ENCODE assay signal across 8 cellular contexts in the genomic region with DNA sequence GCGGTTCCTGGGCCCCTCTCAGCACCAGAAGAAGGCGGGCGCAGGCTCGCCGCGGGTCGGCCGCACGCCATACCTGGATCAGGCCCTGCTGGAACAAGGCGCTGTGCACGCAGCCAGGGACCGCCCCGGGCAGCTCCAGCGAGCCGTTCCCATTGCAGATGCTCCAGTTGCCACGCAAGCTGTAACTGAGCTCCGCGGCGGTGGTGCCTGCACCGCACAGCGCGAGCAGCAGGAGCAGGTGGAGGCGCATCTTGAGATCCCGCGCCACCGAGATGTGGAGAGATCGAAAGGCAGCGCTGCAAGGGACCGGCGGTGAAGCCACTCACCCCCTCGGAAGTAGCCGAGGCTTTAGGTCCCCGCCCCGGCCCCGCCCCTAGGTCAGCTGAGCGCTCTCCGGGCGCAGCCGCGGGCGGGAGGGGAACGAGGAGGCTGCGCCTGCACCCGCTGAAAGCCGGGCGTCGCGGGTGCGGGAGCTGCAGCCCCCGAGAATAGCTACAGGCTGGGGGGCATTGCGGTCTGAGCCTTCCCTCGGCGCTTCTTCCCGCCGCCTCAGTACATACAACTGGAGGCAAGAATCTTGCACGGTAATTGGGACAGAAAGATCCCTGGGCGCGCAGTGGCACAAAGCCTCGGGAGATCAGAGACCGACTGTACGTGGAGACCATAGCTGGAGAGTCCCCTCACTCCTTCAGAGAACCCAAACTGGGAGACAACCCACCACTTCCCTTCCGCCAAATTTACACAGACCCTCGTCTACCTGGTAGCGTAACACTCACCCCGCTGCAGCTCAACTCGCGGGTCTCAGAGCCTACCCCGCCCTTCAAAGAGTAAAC. TPM values are rescaled to one million over a fixed set of nuclear protein-coding genes. Genes with fewer than 3 reads are reported as not detected.
A peak's percentile ranks its signal among the peaks of the same experiment; 100 is the strongest.
DNase-seq lines count a peak whose midpoint lies in the region; ATAC-seq and TF ChIP-seq lines count a peak whose summit lies in the region.

MANBA (minus strand) TSS at position 324 of the 833 bp plus-strand sequence; CDS start at position 250, 74 bp downstream.

- H3K27ac ChIP-seq in psoas muscle: peak within 1 kb of the TSS; percentile 81

- H3K4me3 ChIP-seq in psoas muscle: peak within 1 kb of the TSS; percentile 87

- no peaks in the 10 kb centered on the region for H3K9me3 ChIP-seq in psoas muscle

- ATAC-seq in GM18498 (IDR thresholded peaks at IDR 0.05; ENCODE audit: unreplicated experiment): peak; percentile 92
- ATAC-seq in HG02852 (IDR thresholded peaks at IDR 0.05; ENCODE audit: unreplicated experiment): peak; percentile 95
- ATAC-seq in left ventricle myocardium superior: peak; percentile 99
- peak; percentile 93 to 98 (median 96) for ATAC-seq in psoas muscle

- intact Hi-C loops in left ventricle myocardium superior (cut with micrococcal nuclease) (no loop called here), psoas muscle (cut with DNase I) (loop anchor here in 1 of 2 donors (1.0 to 5.0 kb wide), 2 partner anchors 67 to 106 kb away; partner anchors contain the start of gene CISD2)

- DNase-seq in NCI-H1436 (lab: John Stamatoyannopoulos, UW) (peak; percentile 73), T-helper 1 cell (peak; percentile 73 to 90 (median 77)), amniotic epithelial cell (ENCODE audit: low read depth) (peak; percentile 64), left ventricle myocardium superior (peak; percentile 91), psoas muscle (peak; percentile 85 to 91), ureter (ENCODE audit: low spot score) (peak; percentile 84)

- peaks cover 4% of the 10 kb centered on the region for H3K4me1 ChIP-seq in psoas muscle

- no peak for TF ChIP-seq CTCF in psoas muscle (IDR thresholded peaks at IDR 0.05)

- no peaks in the 10 kb centered on the region for H3K27me3 ChIP-seq in psoas muscle (ENCODE audit: insufficient read depth in 3 of 3, low read length in 2 of 3)

- 0% methylated on average over 51 to 68 of the region's 68 CpGs for WGBS in psoas muscle, 3 donors

- no peaks in the 10 kb centered on the region for H3K36me3 ChIP-seq in psoas muscle (ENCODE audit: insufficient read depth in 1 of 2, low read depth in 1 of 2)

RNA-seq across cellular contexts. Expression of gene MANBA, which starts in this region (rescaled TPM):
- 27.3 TPM for total RNA-seq in left ventricle myocardium superior
- 10 to 100 TPM in 2 of 4 donors, 1 to 10 TPM in 2; 3.5 to 11.9 (median 8.2) TPM for total RNA-seq in psoas muscle
- polyA plus RNA-seq in psoas muscle: 1 to 10 TPM; 3.1 to 4.8 (median 4.2) TPM
- 23.6 TPM for total RNA-seq in ureter

Comparison
In these comparisons a context has a peak if more than half of its experiments do, and no peak if none do; other contexts are left out.
1. Peak in every context shown above with its lines: DNase-seq, ATAC-seq, H3K4me3 ChIP-seq and H3K27ac ChIP-seq.